In the genomic region with DNA sequence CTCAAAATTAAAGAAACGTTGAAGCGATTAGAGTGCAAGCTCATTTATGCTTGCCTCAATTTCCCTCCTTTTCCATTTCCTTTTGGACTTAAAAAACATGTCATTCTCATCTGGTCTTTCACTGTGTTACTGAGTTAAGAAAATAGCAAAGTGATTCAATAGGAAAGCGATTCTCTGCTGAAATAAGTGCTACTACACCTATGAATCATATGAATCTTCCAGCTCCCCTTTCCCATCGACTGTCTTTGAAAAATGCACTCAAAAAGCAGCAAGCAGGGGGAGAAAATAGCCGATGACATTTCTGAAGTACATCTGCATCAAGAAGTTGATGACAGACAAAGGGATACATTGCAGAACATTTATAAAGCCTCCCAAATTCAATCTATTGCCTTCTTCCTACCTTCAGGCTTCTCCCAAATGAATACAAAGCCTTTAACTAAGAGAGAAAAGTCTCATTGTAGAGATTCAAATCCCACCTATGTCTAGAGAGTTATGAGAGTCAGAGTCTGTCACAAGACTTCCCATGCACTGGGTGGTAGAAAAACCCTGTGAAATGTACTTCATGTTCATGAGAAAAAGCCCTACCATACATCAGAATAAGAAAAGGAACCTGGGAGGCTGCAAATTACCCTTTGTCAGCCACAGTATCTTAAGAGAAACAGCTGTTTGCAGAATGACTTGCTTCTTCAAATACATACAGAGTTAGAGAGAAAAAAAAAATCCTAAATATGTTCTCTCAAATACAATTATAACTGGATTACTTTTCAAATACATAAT, we compare ENCODE assay signal across 25 cellular contexts.
DNase-seq lines count a peak whose midpoint lies in the region; ATAC-seq and TF ChIP-seq lines count a peak whose summit lies in the region.
"Had no signal": no experiment of that assay in that cellular context is flagged by ENCODE, and none has a peak within 500 bp of the region (broad histone marks: within the 10 kb centered on the region; RNA-seq: fewer than 3 reads in every experiment).

No MANE protein-coding gene starts in this region.

- no peaks in the 10 kb centered on the region for H3K36me3 Mint-ChIP-seq in Calu3 (ENCODE audit: insufficient read depth, unreplicated experiment)
- H3K36me3 Mint-ChIP-seq: stimulated activated effector memory CD8-positive, alpha-beta T cell treated with anti-CD3 and anti-CD28 coated beads, Interleukin-12 subunit alpha, Interleukin-12 subunit beta, amount 100 ng/mL, for 72 hours had no signal

- no peaks in the 10 kb centered on the region for H3K36me3 ChIP-seq in ES-I3 (ENCODE audit: insufficient read depth, low read length)
- no peaks in the 10 kb centered on the region for H3K36me3 ChIP-seq in HUES64 (ENCODE audit: insufficient read depth, low read length)
- no peaks in the 10 kb centered on the region for H3K36me3 ChIP-seq in iPS-15b (ENCODE audit: control insufficient read depth, insufficient read depth, low read length)
- H3K36me3 ChIP-seq: breast epithelium, gastroesophageal sphincter had no signal

- no TSS peak for BruUV-seq in Calu3 (replicated peaks; lab: Mats Ljungman, UMichigan)

- ATAC-seq in GM19023 (IDR thresholded peaks at IDR 0.05; ENCODE audit: unreplicated experiment) (peak; percentile 48), SK-N-SH treated with all-trans-retinoic acid at 6 μM for 48 hours (no peak)
- ATAC-seq: gastroesophageal sphincter; stimulated activated effector memory CD8-positive, alpha-beta T cell treated with anti-CD3 and anti-CD28 coated beads, Interleukin-12 subunit alpha, Interleukin-12 subunit beta, amount 100 ng/mL, for 72 hours had no signal

- 33% methylated on average over 4 of the region's 5 CpGs for WGBS in HUES64

- DNase-seq in AML-193 (lab: John Stamatoyannopoulos, UW) = no peak
- DNase-seq in activated CD4-positive, alpha-beta T cell treated with anti-CD3 and anti-CD28 coated beads for 1 hour = no peak
- DNase-seq in Calu3 = no peak
- DNase-seq: activated CD4-positive, alpha-beta T cell treated with anti-CD3 and anti-CD28 coated beads, Interleukin-2, amount 10 ng/mL, durations not matched to agents 7 days and 5 days; activated naive CD4-positive, alpha-beta T cell treated with anti-CD3 and anti-CD28 coated beads for 36 hours; amniotic stem cell; DMS79 treated with DMSO at 0.1 percent for 48 hours; kidney glomerular epithelial cell; NCI-H1105 treated with DMSO at 0.1 percent for 48 hours; NCI-H2029 treated with DMSO at 0.1 percent for 48 hours; NCI-H226; stimulated activated CD4-positive, alpha-beta T cell treated with anti-CD3 and anti-CD28 coated beads, Interleukin-2, amount 100 ng/mL, for 48 hours had no signal

- no peaks in the 10 kb centered on the region for H3K4me1 Mint-ChIP-seq in Calu3 (ENCODE audit: low read depth, unreplicated experiment)
- H3K4me1 Mint-ChIP-seq: activated CD4-positive, alpha-beta T cell treated with anti-CD3 and anti-CD28 coated beads, Interleukin-2, amount 10 ng/mL, durations not matched to agents 7 days and 5 days had no signal

- H3K4me3 Mint-ChIP-seq in Calu3 (ENCODE audit: low read depth, unreplicated experiment) = no peak overlapping the region
- H3K4me3 Mint-ChIP-seq: activated CD4-positive, alpha-beta T cell treated with anti-CD3 and anti-CD28 coated beads, Interleukin-2, amount 10 ng/mL, durations not matched to agents 7 days and 5 days; activated naive CD4-positive, alpha-beta T cell treated with anti-CD3 and anti-CD28 coated beads for 36 hours; memory B cell; stimulated activated effector memory CD8-positive, alpha-beta T cell treated with anti-CD3 and anti-CD28 coated beads, Interleukin-12 subunit alpha, Interleukin-12 subunit beta, amount 100 ng/mL, for 72 hours; T-helper 2 cell treated with Interferon-gamma antibody and Interleukin-4, amounts not matched to agents 5 μg/mL and 100 μg/mL, for 36 hours had no signal

- no peak for TF ChIP-seq CTCF in Calu3 (IDR thresholded peaks at IDR 0.05; ENCODE audit: unreplicated experiment)

- H3K27ac Mint-ChIP-seq in Calu3 (ENCODE audit: unreplicated experiment) = no peak overlapping the region
- H3K27ac Mint-ChIP-seq: activated CD4-positive, alpha-beta T cell treated with anti-CD3 and anti-CD28 coated beads, Interleukin-2, amount 10 ng/mL, durations not matched to agents 7 days and 5 days; activated naive CD4-positive, alpha-beta T cell treated with anti-CD3 and anti-CD28 coated beads for 36 hours; memory B cell; stimulated activated effector memory CD8-positive, alpha-beta T cell treated with anti-CD3 and anti-CD28 coated beads, Interleukin-12 subunit alpha, Interleukin-12 subunit beta, amount 100 ng/mL, for 72 hours; T-helper 2 cell treated with Interferon-gamma antibody and Interleukin-4, amounts not matched to agents 5 μg/mL and 100 μg/mL, for 36 hours had no signal

- H3K9ac ChIP-seq in ES-I3 (ENCODE audit: low read depth, low read length) (peak overlapping the region; percentile 17), HUES64 (ENCODE audit: low read depth, low read length) (no peak overlapping the region), iPS-15b (ENCODE audit: low read depth, low read length) (no peak overlapping the region)
- H3K9ac ChIP-seq: BLaER1 had no signal

- no peaks in the 10 kb centered on the region for H3K27me3 Mint-ChIP-seq in Calu3 (ENCODE audit: unreplicated experiment)
- H3K27me3 Mint-ChIP-seq: activated CD4-positive, alpha-beta T cell treated with anti-CD3 and anti-CD28 coated beads, Interleukin-2, amount 10 ng/mL, durations not matched to agents 7 days and 5 days; memory B cell had no signal

- H3K4me3 ChIP-seq in HUES64 (ENCODE audit: low read length) (peak overlapping the region; percentile 34), iPS-15b (ENCODE audit: low read depth, low read length) (peak overlapping the region; percentile 12)
- H3K4me3 ChIP-seq: BLaER1, breast epithelium, coronary artery, gastroesophageal sphincter, smooth muscle cell had no signal

- intact Hi-C loops in Calu3 (cut with micrococcal nuclease; ENCODE audit: unreplicated experiment) = no loop called here

- peaks cover 17% of the 10 kb centered on the region for H3K27me3 ChIP-seq in HUES64 (ENCODE audit: insufficient read depth, low read length)
- peaks cover 37% of the 10 kb centered on the region for H3K27me3 ChIP-seq in iPS-15b (ENCODE audit: control insufficient read depth, insufficient read depth, low read length)
- H3K27me3 ChIP-seq: gastroesophageal sphincter had no signal

- H3K27ac ChIP-seq in HUES64 (ENCODE audit: low read depth, low read length) = peak overlapping the region; percentile 76; the same call in 1 of the 2 replicates
- H3K27ac ChIP-seq: BLaER1, breast epithelium, coronary artery, gastroesophageal sphincter had no signal

- H3K9me3 ChIP-seq in ES-I3 (ENCODE audit: control insufficient read depth, insufficient read depth, low read length) (no peaks in the 10 kb centered on the region), HUES64 (ENCODE audit: insufficient read depth, low read depth, low read length) (no peaks in the 10 kb centered on the region), iPS-15b (ENCODE audit: control insufficient read depth, insufficient read depth, low read length) (no peaks in the 10 kb centered on the region)
- H3K9me3 ChIP-seq: BLaER1, breast epithelium, gastroesophageal sphincter had no signal

- CTCF ChIA-PET in Calu3 (lab: Charles Lee) = no interaction called here

- H3K4me1 ChIP-seq in ES-I3 (ENCODE audit: insufficient read depth, low read length) (peaks cover 54% of the 10 kb centered on the region), HUES64 (ENCODE audit: insufficient read depth, low read length) (peaks cover 52% of the 10 kb centered on the region), iPS-15b (ENCODE audit: control insufficient read depth, insufficient read depth, low read length) (peaks cover 47% of the 10 kb centered on the region)
- H3K4me1 ChIP-seq: breast epithelium, gastroesophageal sphincter had no signal

- H3K9me3 Mint-ChIP-seq in Calu3 (ENCODE audit: low read depth, unreplicated experiment) = no peaks in the 10 kb centered on the region
- H3K9me3 Mint-ChIP-seq: activated CD4-positive, alpha-beta T cell treated with anti-CD3 and anti-CD28 coated beads, Interleukin-2, amount 10 ng/mL, durations not matched to agents 7 days and 5 days; activated naive CD4-positive, alpha-beta T cell treated with anti-CD3 and anti-CD28 coated beads for 36 hours; memory B cell; stimulated activated effector memory CD8-positive, alpha-beta T cell treated with anti-CD3 and anti-CD28 coated beads, Interleukin-12 subunit alpha, Interleukin-12 subunit beta, amount 100 ng/mL, for 72 hours; T-helper 2 cell treated with Interferon-gamma antibody and Interleukin-4, amounts not matched to agents 5 μg/mL and 100 μg/mL, for 36 hours had no signal

TF ChIP-seq in SK-N-SH treated with all-trans-retinoic acid at 6 μM for 48 hours, 23 proteins besides CTCF, POLR2A, EP300 and RAD21 (continues in another document):
- no peak for TF ChIP-seq ARNTL (CRISPR knock-in tag; IDR thresholded peaks at IDR 0.05; ENCODE audit: borderline replicate concordance, low read depth)
- TF ChIP-seq TOX (CRISPR knock-in tag; IDR thresholded peaks at IDR 0.05; ENCODE audit: borderline replicate concordance) = no peak
- no peak for TF ChIP-seq OSR1 (CRISPR knock-in tag; IDR thresholded peaks at IDR 0.05)
- no peak for TF ChIP-seq SNAI2 (CRISPR knock-in tag; IDR thresholded peaks at IDR 0.05)
- no peak for TF ChIP-seq RARB (CRISPR knock-in tag; IDR thresholded peaks at IDR 0.05)
- TF ChIP-seq, protein P1, sequence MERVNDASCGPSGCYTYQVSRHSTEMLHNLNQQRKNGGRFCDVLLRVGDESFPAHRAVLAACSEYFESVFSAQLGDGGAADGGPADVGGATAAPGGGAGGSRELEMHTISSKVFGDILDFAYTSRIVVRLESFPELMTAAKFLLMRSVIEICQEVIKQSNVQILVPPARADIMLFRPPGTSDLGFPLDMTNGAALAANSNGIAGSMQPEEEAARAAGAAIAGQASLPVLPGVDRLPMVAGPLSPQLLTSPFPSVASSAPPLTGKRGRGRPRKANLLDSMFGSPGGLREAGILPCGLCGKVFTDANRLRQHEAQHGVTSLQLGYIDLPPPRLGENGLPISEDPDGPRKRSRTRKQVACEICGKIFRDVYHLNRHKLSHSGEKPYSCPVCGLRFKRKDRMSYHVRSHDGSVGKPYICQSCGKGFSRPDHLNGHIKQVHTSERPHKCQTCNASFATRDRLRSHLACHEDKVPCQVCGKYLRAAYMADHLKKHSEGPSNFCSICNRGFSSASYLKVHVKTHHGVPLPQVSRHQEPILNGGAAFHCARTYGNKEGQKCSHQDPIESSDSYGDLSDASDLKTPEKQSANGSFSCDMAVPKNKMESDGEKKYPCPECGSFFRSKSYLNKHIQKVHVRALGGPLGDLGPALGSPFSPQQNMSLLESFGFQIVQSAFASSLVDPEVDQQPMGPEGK (CRISPR knock-in tag; IDR thresholded peaks at IDR 0.05; ENCODE audit: borderline replicate concordance) = no peak
- no peak for TF ChIP-seq ZNF70 (CRISPR knock-in tag; IDR thresholded peaks at IDR 0.05)
- no peak for TF ChIP-seq GLIS3 (CRISPR knock-in tag; IDR thresholded peaks at IDR 0.05)
